8 cellular contexts compared by ENCODE assay signal in genomic region chr7:124930173-124930623, GRCh38. TPM values are rescaled to one million over a fixed set of nuclear protein-coding genes. Genes with fewer than 3 reads are reported as not detected.
DNase-seq lines count a peak whose midpoint lies in the region; ATAC-seq and TF ChIP-seq lines count a peak whose summit lies in the region.

No MANE protein-coding gene starts in this region.

- DNase-seq in AG04449 (ENCODE audit: low read depth, low spot score) (no peak), HFFc6 (no peak), DMS53 treated with DMSO at 0.1 percent for 48 hours (lab: John Stamatoyannopoulos, UW; ENCODE audit: unreplicated experiment) (no peak)
- no peak for DNase-seq in stimulated activated naive CD4-positive, alpha-beta T cell (lab: John Stamatoyannopoulos, UW)
- DNase-seq in stimulated activated CD4-positive, alpha-beta T cell treated with anti-CD3 and anti-CD28 coated beads, Interleukin-1b, Interleukin-23, amount 100 ng/mL, for 48 hours, result no peak

- H3K4me1 Mint-ChIP-seq in HFFc6 (ENCODE audit: low read depth), result peaks cover 36% of the 10 kb centered on the region
- peaks cover 62% of the 10 kb centered on the region for H3K4me1 Mint-ChIP-seq in brain

- peak overlapping the region; percentile 61 to 84 for H3K27ac ChIP-seq in mucosa of rectum (ENCODE audit: low read depth in 2 of 2, low read length in 2 of 2)

- H3K9me3 Mint-ChIP-seq in HFFc6 (no peaks in the 10 kb centered on the region), brain (peaks cover 0 to 5% (median 0%) of the 10 kb centered on the region in 5 experiments)

- POLR2A ChIA-PET in AG04449 (lab: Yijun Ruan, JAX), result no interaction called here

- no peaks in the 10 kb centered on the region for H3K36me3 ChIP-seq in mucosa of rectum (ENCODE audit: control insufficient read depth in 2 of 2, insufficient read depth in 2 of 2, low read length in 2 of 2)

- H3K9me3 ChIP-seq in mucosa of rectum (ENCODE audit: control insufficient read depth in 2 of 2, low read length in 2 of 2), result no peaks in the 10 kb centered on the region

- peak overlapping the region in 1 of 2 donors; percentile 7 for H3K9ac ChIP-seq in mucosa of rectum (ENCODE audit: low read depth in 1 of 2, low read length in 2 of 2)

- H3K36me3 Mint-ChIP-seq in HFFc6 (ENCODE audit: low read depth), result peaks cover 14% of the 10 kb centered on the region
- peaks cover 10% of the 10 kb centered on the region for H3K36me3 Mint-ChIP-seq in brain

- H3K4me3 Mint-ChIP-seq in HFFc6 (peak overlapping the region; percentile 98), brain (peak overlapping the region; percentile 95 to 98 (median 96))

- TF ChIP-seq CTCF in AG04449 (IDR thresholded peaks at IDR 0.05; ENCODE audit: insufficient read depth, low read length, missing control alignments) (no peak), HFFc6 (IDR thresholded peaks at IDR 0.05) (no peak), brain (conservative IDR thresholded peaks at IDR 0.05) (no peak)

- no peak for ATAC-seq in GM21528 (IDR thresholded peaks at IDR 0.05; ENCODE audit: low FRiP score, unreplicated experiment)

- CTCF ChIA-PET in AG04449 (lab: Yijun Ruan, JAX), result no interaction called here

- H3K27ac Mint-ChIP-seq in HFFc6 (peak overlapping the region; percentile 96), brain (peak overlapping the region; percentile 95 to 98 (median 97))

- peaks cover 4 to 5% of the 10 kb centered on the region in 2 donors for H3K4me1 ChIP-seq in mucosa of rectum (ENCODE audit: control insufficient read depth in 2 of 2, insufficient read depth in 2 of 2, low read length in 2 of 2)

- H3K4me3 ChIP-seq in AG04449 (ENCODE audit: low read depth, low read length), result peak overlapping the region; percentile 53
- peak overlapping the region; percentile 79 to 98 for H3K4me3 ChIP-seq in mucosa of rectum (ENCODE audit: low read length in 2 of 2)

- peaks cover 1% of the 10 kb centered on the region; the same call in 1 of the 2 replicates for H3K27me3 Mint-ChIP-seq in HFFc6 (ENCODE audit: insufficient read depth)
- no peaks in the 10 kb centered on the region for H3K27me3 Mint-ChIP-seq in brain

- H3K27me3 ChIP-seq in mucosa of rectum (ENCODE audit: control insufficient read depth in 2 of 2, insufficient read depth in 2 of 2, low read length in 2 of 2), result no peaks in the 10 kb centered on the region

RNA-seq across cellular contexts. Expression of gene POT1, which starts 0.6 kb away (rescaled TPM):
- 10 to 100 TPM; 10.8 to 16.0 (median 13.4) TPM for total RNA-seq in HFFc6 (2021; fragmentation: NEBNext Ultra II Directional; extraction: Animal tissue kit (Norgen Biotek cat#: 25700))
- polyA plus RNA-seq in brain (ENCODE audit: insufficient read depth, low read depth, low replicate concordance), result 11.7 TPM
